Comparison of ENCODE assay signal across 22 cellular contexts in the genomic region with DNA sequence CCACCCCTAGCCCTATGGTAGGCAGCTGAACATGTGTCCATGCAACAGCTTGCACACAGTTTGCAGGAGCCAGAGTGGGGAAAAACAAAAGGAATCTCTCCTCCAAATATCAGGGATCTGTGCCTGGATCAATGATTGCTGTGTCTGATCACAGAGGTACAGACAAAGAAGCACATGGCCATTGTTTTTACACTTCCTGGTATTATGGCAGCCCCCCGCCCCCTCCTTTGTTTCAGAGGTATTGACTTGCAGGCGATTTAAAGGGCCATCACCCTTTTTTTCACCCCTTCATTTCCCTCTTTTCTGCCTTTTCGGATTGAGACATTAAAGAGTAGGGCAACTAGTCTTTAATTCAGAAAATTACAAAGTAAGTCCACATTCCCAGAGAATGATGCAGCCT.
"Had no signal": no experiment of that assay in that cellular context is flagged by ENCODE, and none has a peak within 500 bp of the region (broad histone marks: within the 10 kb centered on the region; RNA-seq: fewer than 3 reads in every experiment).

No MANE protein-coding gene starts in this region.

- H3K27ac Mint-ChIP-seq: naive thymus-derived CD4-positive, alpha-beta T cell; nephron progenitor cell had no signal

- H3K36me3 Mint-ChIP-seq: naive thymus-derived CD4-positive, alpha-beta T cell had no signal

- DNase-seq: cortex of kidney; dorsolateral prefrontal cortex; effector CD8-positive, alpha-beta T cell; gastrocnemius medialis; kidney glomerular epithelial cell; mammary epithelial cell; naive thymus-derived CD4-positive, alpha-beta T cell; nephron progenitor cell; sigmoid colon; stimulated activated CD4-positive, alpha-beta T cell treated with anti-CD3 and anti-CD28 coated beads, Interleukin-2, amount 100 ng/mL, for 24 hours; stimulated activated CD4-positive, alpha-beta T cell treated with anti-CD3 and anti-CD28 coated beads, Interleukin-4, amount 100 ng/mL, for 4 hours; stimulated activated naive CD4-positive, alpha-beta T cell; stomach; substantia nigra; transverse colon had no signal

- FAIRE-seq: endometrium, islet of Langerhans had no signal

- H3K4me1 Mint-ChIP-seq: naive thymus-derived CD4-positive, alpha-beta T cell; nephron progenitor cell had no signal

- H3K9me3 ChIP-seq: gastrocnemius medialis, thoracic aorta had no signal

- H3K4me3 Mint-ChIP-seq: naive thymus-derived CD4-positive, alpha-beta T cell; nephron progenitor cell had no signal

- H3K27me3 Mint-ChIP-seq: naive thymus-derived CD4-positive, alpha-beta T cell had no signal

- H3K27me3 ChIP-seq: dorsolateral prefrontal cortex, gastrocnemius medialis, right atrium auricular region, sigmoid colon, stomach, transverse colon had no signal

- H3K36me3 ChIP-seq: gastrocnemius medialis, right atrium auricular region, sigmoid colon, stomach, thoracic aorta, transverse colon had no signal

- H3K4me3 ChIP-seq: dorsolateral prefrontal cortex, gastrocnemius medialis, right atrium auricular region, sigmoid colon, skin epidermis, stomach, thoracic aorta, transverse colon had no signal

- H3K27ac ChIP-seq: dorsolateral prefrontal cortex, gastrocnemius medialis, right atrium auricular region, sigmoid colon, skin epidermis, stomach, thoracic aorta, transverse colon had no signal

- ATAC-seq: esophagus mucosa; gastrocnemius medialis; left lobe of liver; naive thymus-derived CD4-positive, alpha-beta T cell had no signal

- H3K4me1 ChIP-seq: gastrocnemius medialis, right atrium auricular region, sigmoid colon, stomach, transverse colon had no signal
